ENCODE assay signal across 9 cellular contexts in the genomic region with DNA sequence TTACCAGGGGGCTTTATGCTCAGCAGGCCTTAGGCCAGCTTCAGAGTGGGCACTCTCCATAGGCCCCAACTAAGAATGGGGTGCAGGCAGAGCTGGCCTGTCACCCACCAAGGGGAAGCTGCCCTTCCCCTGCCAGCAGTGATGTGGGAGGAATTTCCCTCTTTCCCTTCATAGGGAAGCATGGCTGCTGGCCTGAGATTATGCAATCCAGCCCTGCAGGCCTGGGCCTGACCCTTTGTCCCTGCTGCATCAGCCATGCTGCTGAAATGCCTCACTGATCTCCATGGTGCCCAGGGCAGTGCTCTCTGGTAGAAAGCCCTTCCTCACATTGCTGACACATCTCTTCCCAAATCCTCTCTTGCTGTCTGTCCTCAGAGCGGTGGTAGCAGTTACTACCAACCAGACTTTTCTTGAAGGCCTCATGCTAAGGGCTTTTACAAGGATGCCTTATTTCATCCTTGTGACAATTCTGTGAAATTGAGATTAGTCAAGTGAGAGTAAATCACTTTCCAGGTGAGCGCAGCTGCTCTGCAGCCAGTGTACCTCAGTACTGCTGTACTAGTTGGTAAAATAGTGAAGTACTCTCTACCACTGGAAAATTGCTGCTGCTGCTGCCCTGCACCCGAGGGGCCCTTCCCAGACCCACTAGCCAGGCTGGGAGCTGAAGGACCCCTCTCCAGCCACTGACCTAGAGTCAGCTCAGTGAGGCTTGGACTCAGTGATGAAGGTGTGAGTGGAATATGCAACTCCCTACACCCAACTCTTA. TPM values are rescaled to one million over a fixed set of nuclear protein-coding genes. Genes with fewer than 3 reads are reported as not detected.
DNase-seq lines count a peak whose midpoint lies in the region; ATAC-seq and TF ChIP-seq lines count a peak whose summit lies in the region.
"Had no signal": no experiment of that assay in that cellular context is flagged by ENCODE, and none has a peak within 500 bp of the region (broad histone marks: within the 10 kb centered on the region; RNA-seq: fewer than 3 reads in every experiment).

No MANE protein-coding gene starts in this region.

- H3K9me3 ChIP-seq in ectodermal cell (ENCODE audit: control insufficient read depth, low read length) (no peaks in the 10 kb centered on the region), suprapubic skin (no peaks in the 10 kb centered on the region)

- DNase-seq in LHCN-M2 (ENCODE audit: low read depth) (peak; percentile 40), lower leg skin (ENCODE audit: low spot score in 2 of 2) (peak; percentile 61 to 92), suprapubic skin (ENCODE audit: low spot score in 2 of 2) (peak in 1 of 2 donors; percentile 79), NOMO-1 treated with dmso at 0.1 percent for 144 hours (lab: John Stamatoyannopoulos, UW; ENCODE audit: unreplicated experiment) (no peak), NCI-H510A (lab: John Stamatoyannopoulos, UW) (no peak)
- DNase-seq: WERI-Rb-1 had no signal

- H3K27ac ChIP-seq in ectodermal cell (ENCODE audit: insufficient read depth, low read depth, low read length, poor library complexity, severe bottlenecking) (peak overlapping the region; percentile 82), suprapubic skin (peak overlapping the region; percentile 86)
- H3K27ac ChIP-seq: WERI-Rb-1 had no signal

- TF ChIP-seq EP300 in suprapubic skin (IDR thresholded peaks at IDR 0.05), result no peak

- TF ChIP-seq CTCF in lower leg skin (IDR thresholded peaks at IDR 0.05) (no peak), suprapubic skin (IDR thresholded peaks at IDR 0.05) (no peak)

- 83 to 96% methylated on average over 3 of the region's 3 CpGs for WGBS in ectodermal cell, 2 experiments
- WGBS in lower leg skin, 2 donors, result 90 to 96% methylated on average over 3 of the region's 3 CpGs
- WGBS in suprapubic skin, result 88% methylated on average over 2 of the region's 3 CpGs

- H3K36me3 ChIP-seq in ectodermal cell (ENCODE audit: control insufficient read depth, insufficient read depth, low read length), result no peaks in the 10 kb centered on the region
- no peaks in the 10 kb centered on the region for H3K36me3 ChIP-seq in suprapubic skin
- H3K36me3 ChIP-seq: WERI-Rb-1 had no signal

- H3K4me3 ChIP-seq in ectodermal cell (ENCODE audit: insufficient read depth, low read depth, low read length), result no peak overlapping the region
- H3K4me3 ChIP-seq in lower leg skin (ENCODE audit: low read depth, poor library complexity, severe bottlenecking), result no peak overlapping the region
- H3K4me3 ChIP-seq in suprapubic skin, result no peak overlapping the region

- H3K4me1 ChIP-seq in ectodermal cell (ENCODE audit: control insufficient read depth, insufficient read depth, low read length) (peaks cover 15% of the 10 kb centered on the region), suprapubic skin (peaks cover 18% of the 10 kb centered on the region)

- H3K27me3 ChIP-seq in ectodermal cell (ENCODE audit: control insufficient read depth, insufficient read depth, low read length, poor library complexity, severe bottlenecking), result no peaks in the 10 kb centered on the region
- no peaks in the 10 kb centered on the region for H3K27me3 ChIP-seq in suprapubic skin

- TF ChIP-seq POLR2A in lower leg skin (IDR thresholded peaks at IDR 0.05) (no peak), suprapubic skin (IDR thresholded peaks at IDR 0.05) (no peak)

- intact Hi-C loops in lower leg skin (cut with DNase I; ENCODE audit: low total_unique reads), result no loop called here

- ATAC-seq in activated CD4-positive, CD25-positive, alpha-beta regulatory T cell treated with anti-CD3 and anti-CD28 coated beads, Interleukin-2, amount 50 U/mL, for 24 hours, result no peak
- ATAC-seq in GM19351 (IDR thresholded peaks at IDR 0.05; ENCODE audit: unreplicated experiment), result no peak

RNA-seq across cellular contexts. Expression of gene MRAS, which starts 33.8 kb away (rescaled TPM):
- total RNA-seq in LHCN-M2 (2014; rRNA removed) (40.8 and 58.8 TPM in 2 replicates), lower leg skin (10 to 100 TPM in 2 of 4 donors, 1 to 10 TPM in 2; 6.3 to 22.2 (median 10.3) TPM), suprapubic skin (10 to 100 TPM; 10.1 to 39.8 (median 20.1) TPM)
- 115 TPM for polyA plus RNA-seq in LHCN-M2 (2012)
- 26.8 TPM for polyA plus RNA-seq in ectodermal cell (2013, experiment 1 of 4)
- polyA plus RNA-seq in ectodermal cell (2013, experiment 2 of 4), result 17.0 TPM
- polyA plus RNA-seq in ectodermal cell (2013, experiment 3 of 4), result 16.7 TPM
- polyA plus RNA-seq in ectodermal cell (2013, experiment 4 of 4), result 23.6 TPM

RNA-seq across cellular contexts. Expression of gene ESYT3, which starts 52.3 kb away (rescaled TPM):
- total RNA-seq in LHCN-M2 (2014; rRNA removed), result 0.90 and 1.0 TPM in 2 replicates
- polyA plus RNA-seq in LHCN-M2 (2012), result 0.23 TPM
- 0.37 TPM for polyA plus RNA-seq in ectodermal cell (2013, experiment 1 of 4)
- polyA plus RNA-seq in ectodermal cell (2013, experiment 2 of 4), result 0.28 TPM
- 0.53 TPM for polyA plus RNA-seq in ectodermal cell (2013, experiment 3 of 4)
- polyA plus RNA-seq in ectodermal cell (2013, experiment 4 of 4), result 0.45 TPM
- total RNA-seq in lower leg skin, result 10 to 100 TPM; 44.5 to 59.5 (median 47.1) TPM
- total RNA-seq in suprapubic skin, result 10 to 100 TPM; 28.9 to 39.0 (median 33.5) TPM

RNA-seq across cellular contexts. Expression of gene NME9, which starts 52.5 kb away (rescaled TPM):
- total RNA-seq in LHCN-M2 (2014; rRNA removed) (not detected in 2 replicates), lower leg skin (under 1 TPM in 1 of 4 donors, not detected in 3; 0.42 TPM), suprapubic skin (under 1 TPM in 1 of 4 donors, not detected in 3; 0.38 TPM)
- 0.21 TPM for polyA plus RNA-seq in LHCN-M2 (2012)
- polyA plus RNA-seq in ectodermal cell (2013, experiment 1 of 4), result 1.5 TPM
- 1.9 TPM for polyA plus RNA-seq in ectodermal cell (2013, experiment 2 of 4)
- 2.0 TPM for polyA plus RNA-seq in ectodermal cell (2013, experiment 3 of 4)
- polyA plus RNA-seq in ectodermal cell (2013, experiment 4 of 4), result 1.4 TPM

Comparison
In these comparisons a context has a peak if more than half of its experiments do, and no peak if none do; other contexts are left out.
1. DNase-seq: peak in LHCN-M2 (single experiment) and lower leg skin (2 of 2); none in NOMO-1 treated with dmso at 0.1 percent for 144 hours (single experiment) and NCI-H510A (single experiment).
2. RNA of gene ESYT3, which starts 52.3 kb away (total RNA-seq): 44.5 to 59.5 TPM in lower leg skin and 28.9 to 39.0 TPM in suprapubic skin; 0.90 to 1.0 TPM in LHCN-M2; every median in the first group is over 10 times any median in the second.